In the genomic region with DNA sequence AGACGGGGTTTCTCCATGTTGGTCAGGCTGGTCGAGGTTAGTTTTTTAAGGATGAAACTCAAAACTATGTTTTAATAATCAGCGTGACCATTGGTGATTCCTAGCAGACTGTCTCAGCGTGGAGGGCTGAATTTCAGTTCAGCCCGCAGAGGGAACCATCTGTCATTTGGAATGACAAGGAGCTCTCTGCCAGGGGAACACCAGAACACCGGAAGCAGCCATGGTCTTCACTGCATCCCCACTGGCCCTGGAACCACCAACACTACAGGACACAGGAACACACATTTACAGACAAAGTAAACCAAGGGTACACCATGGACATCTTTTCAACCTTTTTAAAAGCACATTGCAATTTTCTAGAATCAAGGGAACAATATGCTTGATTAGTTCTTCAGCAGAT, we compare ENCODE assay signal across 17 cellular contexts.
A peak's percentile ranks its signal among the peaks of the same experiment; 100 is the strongest.
DNase-seq lines count a peak whose midpoint lies in the region; ATAC-seq and TF ChIP-seq lines count a peak whose summit lies in the region.
"Had no signal": no experiment of that assay in that cellular context is flagged by ENCODE, and none has a peak within 500 bp of the region (broad histone marks: within the 10 kb centered on the region; RNA-seq: fewer than 3 reads in every experiment).

No MANE protein-coding gene starts in this region.

- H3K4me2 ChIP-seq in PC-3 (ENCODE audit: low read length), result no peak overlapping the region
- H3K4me2 ChIP-seq: A549; BLaER1 treated with 17β-estradiol and CSF1 and Interleukin-3, amounts not matched to agents 10 nM and 100 nM had no signal

- H4K20me1 ChIP-seq in PC-3 (ENCODE audit: low read length), result no peaks in the 10 kb centered on the region
- H4K20me1 ChIP-seq: BLaER1 treated with 17β-estradiol and CSF1 and Interleukin-3, amounts not matched to agents 10 nM and 100 nM had no signal

- H3K4me1 ChIP-seq in SJCRH30 (no peaks in the 10 kb centered on the region), PC-3 (ENCODE audit: insufficient read depth, low read length) (peaks cover 11% of the 10 kb centered on the region)
- H3K4me1 ChIP-seq: A549; BLaER1 treated with 17β-estradiol and CSF1 and Interleukin-3, amounts not matched to agents 10 nM and 100 nM had no signal

- no peak for TF ChIP-seq CTCF in PC-3 (conservative IDR thresholded peaks at IDR 0.05; ENCODE audit: low read depth, low read length)

- in situ Hi-C loops in G401 (cut with HindIII; ENCODE audit: low sequenced_read_pairs), result no loop called here

- no peak overlapping the region for H3K9ac ChIP-seq in PC-3 (ENCODE audit: low read length)
- H3K9ac ChIP-seq: BLaER1 treated with 17β-estradiol and CSF1 and Interleukin-3, amounts not matched to agents 10 nM and 100 nM had no signal

- H3K9me3 ChIP-seq in SJCRH30 (replicated peaks) (no peaks in the 10 kb centered on the region), PC-3 (ENCODE audit: low read length) (no peaks in the 10 kb centered on the region)
- H3K9me3 ChIP-seq: A549 had no signal

- peak; percentile 59 for DNase-seq in G401 (ENCODE audit: low spot score)
- DNase-seq in SJCRH30, result peak; percentile 2 to 17
- DNase-seq in cerebellum (ENCODE audit: low spot score), result peak; percentile 10
- DNase-seq in kidney tubule cell (ENCODE audit: low spot score), result no peak
- no peak for DNase-seq in PC-3
- DNase-seq: AML-193; Caco-2; Calu3; CD4-positive, alpha-beta T cell; CD8-positive, alpha-beta T cell; DMS79 treated with DMSO at 0.1 percent for 48 hours; GDM1 had no signal

- no peaks in the 10 kb centered on the region for H3K27me3 ChIP-seq in SJCRH30
- no peaks in the 10 kb centered on the region for H3K27me3 ChIP-seq in PC-3 (ENCODE audit: low read length)
- H3K27me3 ChIP-seq: BLaER1 treated with 17β-estradiol and CSF1 and Interleukin-3, amounts not matched to agents 10 nM and 100 nM had no signal

- no TSS peak for BruUV-seq in PC-3 (replicated peaks; lab: Mats Ljungman, UMichigan)

- intact Hi-C loops in PC-3 (cut with micrococcal nuclease), result no loop called here

- no peak overlapping the region for H2AFZ ChIP-seq in PC-3 (ENCODE audit: low read length)

- POLR2A ChIA-PET in PC-3 (lab: Charles Lee; ENCODE audit: unreplicated experiment), result no interaction called here

- H3K36me3 ChIP-seq in SJCRH30 (no peaks in the 10 kb centered on the region), PC-3 (ENCODE audit: low read depth, low read length) (no peaks in the 10 kb centered on the region)
- H3K36me3 ChIP-seq: BLaER1 treated with 17β-estradiol and CSF1 and Interleukin-3, amounts not matched to agents 10 nM and 100 nM had no signal

- H3K79me2 ChIP-seq in PC-3 (ENCODE audit: low read length), result no peaks in the 10 kb centered on the region

- H3K9me2 ChIP-seq in PC-3 (replicated peaks; ENCODE audit: low read length), result no peaks in the 10 kb centered on the region

- H3K27ac ChIP-seq in SJCRH30, result no peak overlapping the region
- H3K27ac ChIP-seq in PC-3 (ENCODE audit: low read length), result no peak overlapping the region
- H3K27ac ChIP-seq: 22Rv1; A549; BLaER1 treated with 17β-estradiol and CSF1 and Interleukin-3, amounts not matched to agents 10 nM and 100 nM; C4-2B had no signal

- CTCF ChIA-PET in PC-3 (lab: Charles Lee), result no interaction called here

- ATAC-seq in PC-3, result no peak
- ATAC-seq: A549; CD8-positive, alpha-beta T cell; GM12878 had no signal

- H3K4me3 ChIP-seq in SJCRH30 (no peak overlapping the region), PC-3 (ENCODE audit: low read length) (no peak overlapping the region)
- H3K4me3 ChIP-seq: A549; BLaER1 treated with 17β-estradiol and CSF1 and Interleukin-3, amounts not matched to agents 10 nM and 100 nM; GM12878 had no signal

- H3F3A ChIP-seq in PC-3 (ENCODE audit: low read length, unreplicated experiment), result no peaks in the 10 kb centered on the region

Comparison
In these comparisons a context has a peak if more than half of its experiments do, and no peak if none do; other contexts are left out.
1. DNase-seq: peak in G401 (single experiment), SJCRH30 (2 of 2) and cerebellum (single experiment); none in kidney tubule cell (single experiment) and PC-3 (single experiment).